Comparison of ENCODE assay signal across 8 cellular contexts in the genomic region with DNA sequence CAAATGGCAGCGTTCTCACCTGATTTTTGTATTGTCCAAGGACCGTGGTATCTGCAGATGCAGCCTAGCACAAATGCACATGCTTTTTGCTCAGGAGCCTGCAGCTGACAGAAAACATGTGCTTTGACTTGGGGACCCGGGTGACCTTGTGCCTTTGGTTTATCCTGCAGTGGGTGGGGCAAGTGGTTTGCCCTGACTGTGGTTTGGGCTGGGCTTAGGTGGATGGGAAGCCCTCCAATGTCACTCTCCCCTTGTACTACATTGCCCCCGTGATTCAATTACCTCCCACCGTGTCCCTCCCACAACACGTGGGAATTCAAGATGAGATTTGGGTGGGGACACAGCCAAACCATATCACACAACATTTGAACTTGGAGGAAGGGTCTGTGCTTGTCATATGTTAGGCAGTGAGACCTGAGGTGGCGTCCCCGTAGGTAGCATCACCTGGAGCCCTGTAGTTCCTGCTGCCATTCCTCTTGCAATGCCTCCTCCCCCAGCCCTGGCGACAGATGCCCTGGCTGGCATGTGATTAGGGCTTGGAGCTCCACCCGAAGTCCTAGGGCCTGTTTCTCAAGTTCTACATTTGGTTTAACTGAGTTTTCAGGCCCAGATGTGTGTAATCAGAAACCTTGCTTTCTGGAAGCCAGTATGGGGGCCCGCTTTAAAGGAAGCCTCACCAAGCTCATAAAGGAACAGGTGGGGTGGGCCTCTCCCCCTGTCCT. TPM values are rescaled to one million over a fixed set of nuclear protein-coding genes. Genes with fewer than 3 reads are reported as not detected.
DNase-seq lines count a peak whose midpoint lies in the region; ATAC-seq and TF ChIP-seq lines count a peak whose summit lies in the region.

No MANE protein-coding gene starts in this region.

- H3K27me3 ChIP-seq in Caco-2 (replicated peaks; ENCODE audit: control insufficient read depth, insufficient read depth, low read length) (no peaks in the 10 kb centered on the region), KMS-11 (ENCODE audit: insufficient read depth, low read depth) (no peaks in the 10 kb centered on the region)

- H3K9ac ChIP-seq in KMS-11, result peak overlapping the region; percentile 29; the same call in 1 of the 2 replicates

- intact Hi-C loops in Caco-2 (cut with micrococcal nuclease; ENCODE audit: unreplicated experiment), result loop anchor here (1.0 to 2.0 kb wide), 2 partner anchors 62 to 113 kb away; no protein-coding TSS in a partner anchor

- H3K36me3 ChIP-seq in Caco-2 (ENCODE audit: control insufficient read depth, insufficient read depth, low read length) (no peaks in the 10 kb centered on the region), KMS-11 (ENCODE audit: insufficient read depth) (no peaks in the 10 kb centered on the region)

- no peak for ATAC-seq in central memory CD8-positive, alpha-beta T cell (replicated peaks; ENCODE audit: extremely low read depth, poor library complexity, severe bottlenecking)
- no peak for ATAC-seq in natural killer cell treated with Interleukin-12 subunit alpha and Interleukin-12 subunit beta and Interleukin-15 and Interleukin-18, amount 100 ng/mL, for 72 hours
- ATAC-seq in HG03139 (IDR thresholded peaks at IDR 0.05; ENCODE audit: unreplicated experiment) (no peak), GM18511 (IDR thresholded peaks at IDR 0.05; ENCODE audit: unreplicated experiment) (no peak), HG02870 (IDR thresholded peaks at IDR 0.05; ENCODE audit: unreplicated experiment) (no peak)

- H3K36me3 Mint-ChIP-seq in Caco-2 (ENCODE audit: insufficient read depth, unreplicated experiment), result peaks cover 16% of the 10 kb centered on the region
- peaks cover 4% of the 10 kb centered on the region for H3K36me3 Mint-ChIP-seq in central memory CD8-positive, alpha-beta T cell (ENCODE audit: insufficient read depth)
- no peaks in the 10 kb centered on the region for H3K36me3 Mint-ChIP-seq in natural killer cell treated with Interleukin-12 subunit alpha and Interleukin-12 subunit beta and Interleukin-15 and Interleukin-18, amount 100 ng/mL, for 72 hours

- no peaks in the 10 kb centered on the region for H4K20me1 ChIP-seq in KMS-11 (ENCODE audit: insufficient read depth)

- H3K9me3 ChIP-seq in Caco-2, result no peaks in the 10 kb centered on the region

- H3K27ac ChIP-seq in KMS-11, result no peak overlapping the region

- POLR2A ChIA-PET in Caco-2 (lab: Charles Lee), result interaction anchor here (0.9 kb wide), 1 partner anchor 15 kb away, joined by 3 read pairs; no protein-coding TSS in a partner anchor

- H3K4me2 ChIP-seq in KMS-11, result peak overlapping the region; percentile 100

- peaks cover 8% of the 10 kb centered on the region; the same call in 1 of the 2 replicates for H3K79me2 ChIP-seq in KMS-11 (ENCODE audit: insufficient read depth, low read depth)

- H3K4me1 Mint-ChIP-seq in Caco-2 (ENCODE audit: low read depth, unreplicated experiment), result peaks cover 20% of the 10 kb centered on the region
- peaks cover 21% of the 10 kb centered on the region for H3K4me1 Mint-ChIP-seq in central memory CD8-positive, alpha-beta T cell
- H3K4me1 Mint-ChIP-seq in natural killer cell treated with Interleukin-12 subunit alpha and Interleukin-12 subunit beta and Interleukin-15 and Interleukin-18, amount 100 ng/mL, for 72 hours (ENCODE audit: low read depth in 2 of 2), result peaks cover 18 to 25% of the 10 kb centered on the region in 2 donors

- H3K4me1 ChIP-seq in Caco-2 (peaks cover 34% of the 10 kb centered on the region), KMS-11 (ENCODE audit: low read depth, poor library complexity, severe bottlenecking) (peaks cover 17% of the 10 kb centered on the region)

- H3K9me3 Mint-ChIP-seq in Caco-2 (ENCODE audit: unreplicated experiment), result no peaks in the 10 kb centered on the region
- H3K9me3 Mint-ChIP-seq in central memory CD8-positive, alpha-beta T cell, result no peaks in the 10 kb centered on the region
- H3K9me3 Mint-ChIP-seq in natural killer cell treated with Interleukin-12 subunit alpha and Interleukin-12 subunit beta and Interleukin-15 and Interleukin-18, amount 100 ng/mL, for 72 hours, result no peaks in the 10 kb centered on the region

- DNase-seq in Caco-2 (no peak), cerebellar nuclear complex (lab: John Stamatoyannopoulos, UW) (no peak)
- no peak for DNase-seq in central memory CD8-positive, alpha-beta T cell (ENCODE audit: low spot score in 2 of 2)
- peak; percentile 50 for DNase-seq in natural killer cell treated with Interleukin-12 subunit alpha and Interleukin-12 subunit beta and Interleukin-15 and Interleukin-18, amount 100 ng/mL, for 72 hours (ENCODE audit: low spot score)

- H3K27me3 Mint-ChIP-seq in Caco-2 (ENCODE audit: insufficient read depth, unreplicated experiment), result no peaks in the 10 kb centered on the region
- H3K27me3 Mint-ChIP-seq in central memory CD8-positive, alpha-beta T cell, result peaks cover 11% of the 10 kb centered on the region
- H3K27me3 Mint-ChIP-seq in natural killer cell treated with Interleukin-12 subunit alpha and Interleukin-12 subunit beta and Interleukin-15 and Interleukin-18, amount 100 ng/mL, for 72 hours, result peaks cover 0 to 4% of the 10 kb centered on the region in 2 donors

- H2AFZ ChIP-seq in KMS-11 (ENCODE audit: low read depth), result peak overlapping the region; percentile 60; the same call in 1 of the 2 replicates

- CTCF ChIA-PET in Caco-2 (lab: Charles Lee), result no interaction called here

- peak overlapping the region; percentile 90 for H3K4me3 Mint-ChIP-seq in Caco-2 (ENCODE audit: unreplicated experiment)
- H3K4me3 Mint-ChIP-seq in central memory CD8-positive, alpha-beta T cell, result peak overlapping the region; percentile 85
- H3K4me3 Mint-ChIP-seq in natural killer cell treated with Interleukin-12 subunit alpha and Interleukin-12 subunit beta and Interleukin-15 and Interleukin-18, amount 100 ng/mL, for 72 hours, result peak overlapping the region; percentile 87

- TF ChIP-seq CTCF in Caco-2 (IDR thresholded peaks at IDR 0.05; ENCODE audit: insufficient read depth in 1 of 2, low read depth in 1 of 2, low read length in 1 of 2, severe bottlenecking in 1 of 2, unreplicated experiment in 1 of 2), result no peak
- no peak for TF ChIP-seq CTCF in KMS-11 (conservative IDR thresholded peaks at IDR 0.05; ENCODE audit: low read depth, low read length)

- no TSS peak for BruUV-seq in Caco-2 (replicated peaks; lab: Mats Ljungman, UMichigan)

- peak overlapping the region; percentile 10 for H3K27ac Mint-ChIP-seq in Caco-2 (ENCODE audit: unreplicated experiment)
- H3K27ac Mint-ChIP-seq in central memory CD8-positive, alpha-beta T cell (ENCODE audit: low read depth), result no peak overlapping the region
- H3K27ac Mint-ChIP-seq in natural killer cell treated with Interleukin-12 subunit alpha and Interleukin-12 subunit beta and Interleukin-15 and Interleukin-18, amount 100 ng/mL, for 72 hours, result peak overlapping the region in 1 of 2 donors; percentile 54

- H3K4me3 ChIP-seq in Caco-2 (ENCODE audit: low read depth, low read length) (peak overlapping the region; percentile 77), KMS-11 (IDR thresholded peaks at IDR 0.05; ENCODE audit: insufficient read depth, low read depth, low read length) (peak overlapping the region; percentile 69)

RNA-seq across cellular contexts. Expression of a gene that starts 2.1 kb away (rescaled TPM):
- total RNA-seq in Caco-2 (2022), result 22.8 and 25.3 TPM in 2 replicates
- total RNA-seq in natural killer cell treated with Interleukin-12 subunit alpha and Interleukin-12 subunit beta and Interleukin-15 and Interleukin-18, amount 100 ng/mL, for 72 hours, result 10 to 100 TPM; 10.9 to 18.9 TPM
